8 cellular contexts compared by ENCODE assay signal in genomic region chr16:85616608-85617311, GRCh38. TPM values are rescaled to one million over a fixed set of nuclear protein-coding genes. Genes with fewer than 3 reads are reported as not detected.
A peak's percentile ranks its signal among the peaks of the same experiment; 100 is the strongest.
DNase-seq lines count a peak whose midpoint lies in the region; ATAC-seq, FAIRE-seq and TF ChIP-seq lines count a peak whose summit lies in the region.

No MANE protein-coding gene starts in this region.

- TF ChIP-seq CTCF in C4-2B (conservative IDR thresholded peaks at IDR 0.05) (no peak), PC-3 (conservative IDR thresholded peaks at IDR 0.05; ENCODE audit: low read depth, low read length) (no peak), gastroesophageal sphincter (IDR thresholded peaks at IDR 0.05) (no peak)

- no peak for TF ChIP-seq EP300 in gastroesophageal sphincter (IDR thresholded peaks at IDR 0.05)

- FAIRE-seq in urothelium cell line (lab: Jason Lieb, UNC): no peak

- ATAC-seq in GM21390 (IDR thresholded peaks at IDR 0.05; ENCODE audit: unreplicated experiment) (peak; percentile 33), PC-3 (no peak), gastroesophageal sphincter (no peak)

- no peak overlapping the region for H2AFZ ChIP-seq in PC-3 (ENCODE audit: low read length)

- DNase-seq in PC-3 (no peak), urothelium cell line (ENCODE audit: low spot score) (no peak), islet precursor cell (no peak), middle frontal gyrus (ENCODE audit: extremely low spot score, low spot score) (no peak)

- H3K4me3 ChIP-seq in PC-3 (ENCODE audit: low read length) (no peak overlapping the region), gastroesophageal sphincter (peak overlapping the region in 1 of 2 donors; percentile 9), skin epidermis (peak overlapping the region in 3 of 7 experiments; percentile 15 to 71 (median 62))

- intact Hi-C loops in PC-3 (cut with micrococcal nuclease): loop anchor here (10.0 kb wide), 1 partner anchor 222 kb away; no protein-coding TSS in a partner anchor

- H3K9ac ChIP-seq in PC-3 (ENCODE audit: low read length): no peak overlapping the region

- H3K36me3 ChIP-seq in PC-3 (ENCODE audit: low read depth, low read length): peaks cover 3% of the 10 kb centered on the region; the same call in 1 of the 2 replicates
- no peaks in the 10 kb centered on the region for H3K36me3 ChIP-seq in gastroesophageal sphincter

- H3K9me3 ChIP-seq in PC-3 (ENCODE audit: low read length): no peaks in the 10 kb centered on the region
- H3K9me3 ChIP-seq in gastroesophageal sphincter: no peaks in the 10 kb centered on the region

- peak overlapping the region; percentile 91 for H3K4me2 ChIP-seq in PC-3 (ENCODE audit: low read length)

- H3K9me2 ChIP-seq in PC-3 (replicated peaks; ENCODE audit: low read length): no peaks in the 10 kb centered on the region

- H3K27me3 ChIP-seq in PC-3 (ENCODE audit: low read length) (no peaks in the 10 kb centered on the region), gastroesophageal sphincter (no peaks in the 10 kb centered on the region)

- H3K27ac ChIP-seq in C4-2B (peak overlapping the region; percentile 99), PC-3 (ENCODE audit: low read length) (no peak overlapping the region), gastroesophageal sphincter (peak overlapping the region in 3 of 4 donors; percentile 88 to 92 (median 92)), skin epidermis (peak overlapping the region in 20 of 21 experiments; percentile 3 to 90 (median 68))

- peak in 1 of 2 donors; percentile 0 for TF ChIP-seq POLR2A in gastroesophageal sphincter (IDR thresholded peaks at IDR 0.05)

- H3K79me2 ChIP-seq in PC-3 (ENCODE audit: low read length): peaks cover 82% of the 10 kb centered on the region

- H4K20me1 ChIP-seq in PC-3 (ENCODE audit: low read length): peaks cover 52% of the 10 kb centered on the region

- BruUV-seq in PC-3 (replicated peaks; lab: Mats Ljungman, UMichigan): no TSS peak

- WGBS in gastroesophageal sphincter (ENCODE audit: low coverage in 1 of 2), 2 donors: 52 to 62% methylated on average over 7 to 12 of the region's 28 CpGs

- CTCF ChIA-PET in PC-3 (lab: Charles Lee): interaction anchor here (0.6 to 1.4 kb wide), 3 partner anchors 59 to 201 kb away, joined by 3 read pairs; no protein-coding TSS in a partner anchor

- peaks cover 5% of the 10 kb centered on the region for H3F3A ChIP-seq in PC-3 (ENCODE audit: low read length, unreplicated experiment)

- POLR2A ChIA-PET in PC-3 (lab: Charles Lee; ENCODE audit: unreplicated experiment): no interaction called here

- H3K4me1 ChIP-seq in PC-3 (ENCODE audit: insufficient read depth, low read length) (peaks cover 36% of the 10 kb centered on the region), gastroesophageal sphincter (peaks cover 0 to 55% (median 18%) of the 10 kb centered on the region in 3 donors)

RNA-seq across cellular contexts. Expression of gene GSE1, which starts 3.6 kb away (rescaled TPM):
- 38.4 and 60.8 TPM in 2 replicates for total RNA-seq in PC-3 (2014; rRNA removed)
- total RNA-seq in gastroesophageal sphincter: 10 to 100 TPM; 23.4 to 65.5 (median 52.5) TPM
